ENCODE assay signal across 1 cellular context in the genomic region with DNA sequence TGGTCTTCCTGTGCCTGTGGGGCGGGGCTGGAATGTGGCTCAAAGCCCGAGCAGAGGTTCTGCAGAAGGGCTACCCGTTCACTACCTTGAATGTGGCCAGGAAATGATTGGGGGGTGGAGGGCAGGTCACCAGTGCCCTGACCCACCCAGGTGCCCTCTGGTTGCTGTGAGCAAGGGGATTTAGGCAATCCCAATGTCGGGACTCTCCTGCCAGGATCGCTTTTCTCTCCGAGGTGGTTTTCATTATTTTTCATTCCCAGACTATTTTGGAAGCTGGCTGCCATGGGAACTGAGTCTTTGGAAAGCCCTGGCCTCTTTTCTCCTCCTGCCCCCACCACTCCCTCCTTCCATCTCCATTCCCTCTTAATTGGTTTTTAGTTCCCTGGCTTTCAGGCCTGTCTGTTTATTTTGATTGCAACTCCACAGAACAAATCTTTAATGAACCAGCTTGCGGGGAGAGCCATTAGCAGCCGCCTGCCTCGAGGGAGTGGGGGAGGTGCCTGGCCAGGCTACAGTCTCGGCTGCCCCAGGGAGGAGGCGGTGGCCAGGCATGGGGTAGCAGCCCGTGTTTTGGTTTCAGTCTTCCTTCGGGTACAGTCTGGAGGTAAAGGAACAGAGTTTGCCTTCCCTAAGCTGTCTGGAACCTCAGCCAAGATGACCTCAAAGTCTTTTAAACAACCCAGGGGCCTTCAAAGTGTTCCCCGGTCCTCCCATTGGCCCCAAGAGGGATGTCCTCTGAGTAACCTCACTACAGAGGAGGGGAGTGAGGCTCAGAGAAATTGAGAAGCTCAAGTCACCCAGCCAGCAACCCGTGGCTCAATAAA.
TF ChIP-seq lines count a peak whose summit lies in the region.

No MANE protein-coding gene starts in this region.

TF ChIP-seq in HEK293, 187 proteins besides CTCF, POLR2A, EP300 and RAD21 (continued from another document):
- TF ChIP-seq, protein P1, sequence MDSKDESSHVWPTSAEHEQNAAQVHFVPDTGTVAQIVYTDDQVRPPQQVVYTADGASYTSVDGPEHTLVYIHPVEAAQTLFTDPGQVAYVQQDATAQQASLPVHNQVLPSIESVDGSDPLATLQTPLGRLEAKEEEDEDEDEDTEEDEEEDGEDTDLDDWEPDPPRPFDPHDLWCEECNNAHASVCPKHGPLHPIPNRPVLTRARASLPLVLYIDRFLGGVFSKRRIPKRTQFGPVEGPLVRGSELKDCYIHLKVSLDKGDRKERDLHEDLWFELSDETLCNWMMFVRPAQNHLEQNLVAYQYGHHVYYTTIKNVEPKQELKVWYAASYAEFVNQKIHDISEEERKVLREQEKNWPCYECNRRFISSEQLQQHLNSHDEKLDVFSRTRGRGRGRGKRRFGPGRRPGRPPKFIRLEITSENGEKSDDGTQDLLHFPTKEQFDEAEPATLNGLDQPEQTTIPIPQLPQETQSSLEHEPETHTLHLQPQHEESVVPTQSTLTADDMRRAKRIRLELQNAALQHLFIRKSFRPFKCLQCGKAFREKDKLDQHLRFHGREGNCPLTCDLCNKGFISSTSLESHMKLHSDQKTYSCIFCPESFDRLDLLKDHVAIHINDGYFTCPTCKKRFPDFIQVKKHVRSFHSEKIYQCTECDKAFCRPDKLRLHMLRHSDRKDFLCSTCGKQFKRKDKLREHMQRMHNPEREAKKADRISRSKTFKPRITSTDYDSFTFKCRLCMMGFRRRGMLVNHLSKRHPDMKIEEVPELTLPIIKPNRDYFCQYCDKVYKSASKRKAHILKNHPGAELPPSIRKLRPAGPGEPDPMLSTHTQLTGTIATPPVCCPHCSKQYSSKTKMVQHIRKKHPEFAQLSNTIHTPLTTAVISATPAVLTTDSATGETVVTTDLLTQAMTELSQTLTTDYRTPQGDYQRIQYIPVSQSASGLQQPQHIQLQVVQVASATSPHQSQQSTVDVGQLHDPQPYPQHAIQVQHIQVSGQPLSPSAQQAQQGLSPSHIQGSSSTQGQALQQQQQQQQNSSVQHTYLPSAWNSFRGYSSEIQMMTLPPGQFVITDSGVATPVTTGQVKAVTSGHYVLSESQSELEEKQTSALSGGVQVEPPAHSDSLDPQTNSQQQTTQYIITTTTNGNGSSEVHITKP (tag by site-specific recombination; IDR thresholded peaks at IDR 0.05): peak; percentile 11; the same call in 1 of the 2 replicates
